In the genomic region with DNA sequence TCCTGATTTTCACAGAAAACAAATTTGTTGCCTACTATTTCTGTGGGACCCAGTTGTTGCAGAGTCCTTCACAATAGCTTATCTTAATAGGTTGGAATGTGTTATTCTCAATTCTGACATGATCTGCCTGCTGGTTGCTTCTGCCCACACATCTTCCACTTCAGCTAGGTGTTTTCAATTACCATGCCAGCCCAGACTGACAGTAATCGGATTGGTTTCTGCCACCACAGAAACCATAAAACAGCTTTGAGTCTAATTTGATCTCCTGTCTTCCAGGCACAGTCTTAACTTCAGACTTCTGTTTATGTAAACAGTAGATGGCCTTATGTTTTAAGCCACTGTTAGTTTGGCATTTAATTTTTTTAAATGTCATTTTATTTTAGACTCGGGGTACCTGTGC, we compare ENCODE assay signal across 20 cellular contexts.
"Had no signal": no experiment of that assay in that cellular context is flagged by ENCODE, and none has a peak within 500 bp of the region (broad histone marks: within the 10 kb centered on the region; RNA-seq: fewer than 3 reads in every experiment).

No MANE protein-coding gene starts in this region.

- H3K27me3 Mint-ChIP-seq: dendritic cell treated with granulocyte-macrophage colony-stimulating factor and Interleukin-4, amounts not matched to agents 40 ng/mL and 50 ng/mL, for 4 days; stimulated activated memory B cell treated with anti-CD40 and anti-IgM and Interleukin-4, amounts not matched to agents 10 μg/mL and 1 μg/mL and 100 μg/mL, for 72 hours had no signal

- H3K9me3 Mint-ChIP-seq: dendritic cell treated with granulocyte-macrophage colony-stimulating factor and Interleukin-4, amounts not matched to agents 40 ng/mL and 50 ng/mL, for 4 days; effector memory CD8-positive, alpha-beta T cell; natural killer cell; neural crest cell; stimulated activated memory B cell treated with anti-CD40 and anti-IgM and Interleukin-4, amounts not matched to agents 10 μg/mL and 1 μg/mL and 100 μg/mL, for 72 hours; stimulated activated naive CD8-positive, alpha-beta T cell treated with anti-CD3 and anti-CD28 coated beads, Interleukin-15, Interleukin-2, amounts not matched to agents 100 ng/mL and 50 ng/mL, for 24 hours had no signal

- H3K27me3 ChIP-seq: esophagus muscularis mucosa, gastroesophageal sphincter, tibial artery, upper lobe of right lung, vagina had no signal

- H3K36me3 Mint-ChIP-seq: natural killer cell; stimulated activated memory B cell treated with anti-CD40 and anti-IgM and Interleukin-4, amounts not matched to agents 10 μg/mL and 1 μg/mL and 100 μg/mL, for 72 hours had no signal

- H3K4me1 ChIP-seq: esophagus muscularis mucosa, gastroesophageal sphincter, tibial artery, upper lobe of right lung, vagina had no signal

- H3K9me3 ChIP-seq: esophagus muscularis mucosa, gastroesophageal sphincter, tibial artery, upper lobe of right lung, vagina had no signal

- DNase-seq: effector memory CD8-positive, alpha-beta T cell; glutamatergic neuron; islet precursor cell; mammary epithelial cell; natural killer cell; right cardiac atrium; stimulated activated CD4-positive, alpha-beta T cell treated with anti-CD3 and anti-CD28 coated beads, Interleukin-2, amount 100 ng/mL, for 48 hours; stimulated activated CD8-positive, alpha-beta memory T cell treated with anti-CD3 and anti-CD28 coated beads, Interleukin-4, amount 100 ng/mL, for 48 hours; tibial artery; upper lobe of right lung had no signal

- H3K27ac ChIP-seq: epithelial cell of prostate, esophagus muscularis mucosa, gastroesophageal sphincter, tibial artery, upper lobe of right lung, vagina had no signal

- H3K4me3 ChIP-seq: esophagus muscularis mucosa, gastroesophageal sphincter, smooth muscle cell, tibial artery, upper lobe of right lung, vagina had no signal

- ATAC-seq: effector memory CD8-positive, alpha-beta T cell; gastroesophageal sphincter; left lobe of liver; natural killer cell; right cardiac atrium; stimulated activated memory B cell treated with anti-CD40 and anti-IgM and Interleukin-4, amounts not matched to agents 10 μg/mL and 1 μg/mL and 100 μg/mL, for 72 hours; upper lobe of right lung had no signal

- H3K27ac Mint-ChIP-seq: dendritic cell treated with granulocyte-macrophage colony-stimulating factor and Interleukin-4, amounts not matched to agents 40 ng/mL and 50 ng/mL, for 4 days; effector memory CD8-positive, alpha-beta T cell; natural killer cell; stimulated activated memory B cell treated with anti-CD40 and anti-IgM and Interleukin-4, amounts not matched to agents 10 μg/mL and 1 μg/mL and 100 μg/mL, for 72 hours; stimulated activated naive CD8-positive, alpha-beta T cell treated with anti-CD3 and anti-CD28 coated beads, Interleukin-15, Interleukin-2, amounts not matched to agents 100 ng/mL and 50 ng/mL, for 24 hours had no signal

- H3K4me1 Mint-ChIP-seq: natural killer cell; stimulated activated memory B cell treated with anti-CD40 and anti-IgM and Interleukin-4, amounts not matched to agents 10 μg/mL and 1 μg/mL and 100 μg/mL, for 72 hours had no signal

- H3K36me3 ChIP-seq: esophagus muscularis mucosa, gastroesophageal sphincter, tibial artery, upper lobe of right lung, vagina had no signal

- H3K4me3 Mint-ChIP-seq: dendritic cell treated with granulocyte-macrophage colony-stimulating factor and Interleukin-4, amounts not matched to agents 40 ng/mL and 50 ng/mL, for 4 days; effector memory CD8-positive, alpha-beta T cell; natural killer cell; neural crest cell; stimulated activated memory B cell treated with anti-CD40 and anti-IgM and Interleukin-4, amounts not matched to agents 10 μg/mL and 1 μg/mL and 100 μg/mL, for 72 hours; stimulated activated naive CD8-positive, alpha-beta T cell treated with anti-CD3 and anti-CD28 coated beads, Interleukin-15, Interleukin-2, amounts not matched to agents 100 ng/mL and 50 ng/mL, for 24 hours had no signal
